Comparison of ENCODE assay signal across 12 cellular contexts in genomic region chr15:64110945-64111678, GRCh38. TPM values are rescaled to one million over a fixed set of nuclear protein-coding genes. Genes with fewer than 3 reads are reported as not detected.
DNase-seq lines count a peak whose midpoint lies in the region; ATAC-seq, FAIRE-seq and TF ChIP-seq lines count a peak whose summit lies in the region.
"Had no signal": no experiment of that assay in that cellular context is flagged by ENCODE, and none has a peak within 500 bp of the region (broad histone marks: within the 10 kb centered on the region; RNA-seq: fewer than 3 reads in every experiment).

No MANE protein-coding gene starts in this region.

- CTCF ChIA-PET in activated CD4-positive, alpha-beta memory T cell treated with anti-CD3 and anti-CD28 coated beads for 36 hours (lab: Charles Lee): interaction anchor here (1.3 kb wide), 1 partner anchor 42 kb away, joined by 4 read pairs; no protein-coding TSS in a partner anchor

- H3K9me3 ChIP-seq in mucosa of descending colon: no peaks in the 10 kb centered on the region
- H3K9me3 ChIP-seq: suprapubic skin had no signal

- peak overlapping the region in 1 of 2 donors; percentile 47 for H3K4me3 Mint-ChIP-seq in CD14-positive monocyte
- no peak overlapping the region for H3K4me3 Mint-ChIP-seq in activated CD4-positive, alpha-beta memory T cell treated with anti-CD3 and anti-CD28 coated beads for 36 hours

- H3K27ac Mint-ChIP-seq in CD14-positive monocyte: peak overlapping the region; percentile 62 to 93 (median 81)
- H3K27ac Mint-ChIP-seq in activated CD4-positive, alpha-beta memory T cell treated with anti-CD3 and anti-CD28 coated beads for 36 hours: peak overlapping the region; percentile 20

- no peaks in the 10 kb centered on the region for H3K9me3 Mint-ChIP-seq in CD14-positive monocyte
- H3K9me3 Mint-ChIP-seq in activated CD4-positive, alpha-beta memory T cell treated with anti-CD3 and anti-CD28 coated beads for 36 hours: no peaks in the 10 kb centered on the region

- FAIRE-seq in D721Med (lab: Jason Lieb, UNC): no peak
- FAIRE-seq: bronchial epithelial cell had no signal

- H3K4me1 ChIP-seq in mucosa of descending colon (ENCODE audit: low read depth): no peaks in the 10 kb centered on the region

- H3K4me3 ChIP-seq in mucosa of descending colon: no peak overlapping the region
- H3K4me3 ChIP-seq: suprapubic skin had no signal

- DNase-seq in CD14-positive monocyte (ENCODE audit: low spot score) (no peak), mucosa of descending colon (no peak), NCI-H1436 (lab: John Stamatoyannopoulos, UW) (no peak), medulla oblongata (ENCODE audit: extremely low spot score) (no peak), hypothalamus (lab: John Stamatoyannopoulos, UW) (no peak), D721Med (ENCODE audit: insufficient read length, low spot score) (no peak)
- no peak for DNase-seq in activated CD4-positive, alpha-beta memory T cell treated with anti-CD3 and anti-CD28 coated beads for 36 hours
- DNase-seq: NCI-H1436 treated with DMSO at 0.1 percent for 48 hours; stimulated activated CD4-positive, alpha-beta T cell treated with anti-CD3 and anti-CD28 coated beads, Interleukin-2, amount 100 ng/mL, for 24 hours had no signal

- TF ChIP-seq CTCF in CD14-positive monocyte (IDR thresholded peaks at IDR 0.05) (no peak), mucosa of descending colon (IDR thresholded peaks at IDR 0.05) (no peak), D721Med (IDR thresholded peaks at IDR 0.05; ENCODE audit: insufficient read depth, missing control alignments) (no peak)

- POLR2A ChIA-PET in activated CD4-positive, alpha-beta memory T cell treated with anti-CD3 and anti-CD28 coated beads for 36 hours (lab: Charles Lee): interaction anchor here (0.5 to 2.1 kb wide), 5 partner anchors 16 to 302 kb away, joined by 3 to 7 read pairs (median 3); partner anchors contain the start of genes CIAO2A, PPIB and SNX1

- no peaks in the 10 kb centered on the region for H3K27me3 Mint-ChIP-seq in CD14-positive monocyte (ENCODE audit: low read depth in 3 of 3)
- no peaks in the 10 kb centered on the region for H3K27me3 Mint-ChIP-seq in activated CD4-positive, alpha-beta memory T cell treated with anti-CD3 and anti-CD28 coated beads for 36 hours

- peaks cover 10% of the 10 kb centered on the region for H3K36me3 ChIP-seq in mucosa of descending colon (ENCODE audit: low read depth)

- ATAC-seq in GM18867 (IDR thresholded peaks at IDR 0.05; ENCODE audit: unreplicated experiment) (peak; percentile 54), mucosa of descending colon (peak; percentile 40)

- H3K4me1 Mint-ChIP-seq in CD14-positive monocyte: peaks cover 71% of the 10 kb centered on the region
- peaks cover 43% of the 10 kb centered on the region for H3K4me1 Mint-ChIP-seq in activated CD4-positive, alpha-beta memory T cell treated with anti-CD3 and anti-CD28 coated beads for 36 hours (ENCODE audit: low read depth)

- H3K36me3 Mint-ChIP-seq in CD14-positive monocyte: peaks cover 24 to 27% of the 10 kb centered on the region in 2 donors
- H3K36me3 Mint-ChIP-seq in activated CD4-positive, alpha-beta memory T cell treated with anti-CD3 and anti-CD28 coated beads for 36 hours: peaks cover 22% of the 10 kb centered on the region

- intact Hi-C loops in CD14-positive monocyte (cut with micrococcal nuclease): no loop called here
- intact Hi-C loops in activated CD4-positive, alpha-beta memory T cell treated with anti-CD3 and anti-CD28 coated beads for 36 hours (cut with micrococcal nuclease): loop anchor here (2.0 to 5.0 kb wide), 2 partner anchors 18 to 41 kb away; partner anchors contain the start of genes CIAO2A and SNX22
- intact Hi-C loops in mucosa of descending colon (cut with DNase I, micrococcal nuclease): no loop called here

RNA-seq across cellular contexts. Expression of gene SNX1, which starts 15.3 kb away (rescaled TPM):
- 100 to 1,000 TPM; 115 TPM for polyA plus RNA-seq in CD14-positive monocyte
- 100 to 1,000 TPM in 1 of 2 experiments, 10 to 100 TPM in 1; 99.3 to 102 TPM for total RNA-seq in activated CD4-positive, alpha-beta memory T cell treated with anti-CD3 and anti-CD28 coated beads for 36 hours
- 100 to 1,000 TPM; 110 to 122 (median 118) TPM for total RNA-seq in mucosa of descending colon

RNA-seq across cellular contexts. Expression of gene CIAO2A, which starts 17.5 kb away (rescaled TPM):
- polyA plus RNA-seq in CD14-positive monocyte: 100 to 1,000 TPM; 261 to 265 TPM
- 10 to 100 TPM; 95.4 to 97.4 TPM for total RNA-seq in activated CD4-positive, alpha-beta memory T cell treated with anti-CD3 and anti-CD28 coated beads for 36 hours
- 10 to 100 TPM; 49.7 to 94.5 (median 78.9) TPM for total RNA-seq in mucosa of descending colon

RNA-seq across cellular contexts. Expression of gene SNX22, which starts 40.4 kb away (rescaled TPM):
- polyA plus RNA-seq in CD14-positive monocyte: 1 to 10 TPM in 1 of 2 donors, under 1 TPM in 1; 0.80 to 1.2 TPM
- under 1 TPM; 0.38 to 0.68 TPM for total RNA-seq in activated CD4-positive, alpha-beta memory T cell treated with anti-CD3 and anti-CD28 coated beads for 36 hours
- total RNA-seq in mucosa of descending colon: under 1 TPM; 0.29 to 0.35 (median 0.29) TPM

RNA-seq across cellular contexts. Expression of gene PPIB, which starts 51.7 kb away (rescaled TPM):
- 100 to 1,000 TPM; 520 to 532 TPM for polyA plus RNA-seq in CD14-positive monocyte
- total RNA-seq in activated CD4-positive, alpha-beta memory T cell treated with anti-CD3 and anti-CD28 coated beads for 36 hours: 100 to 1,000 TPM; 277 to 283 TPM
- 100 to 1,000 TPM; 207 to 396 (median 239) TPM for total RNA-seq in mucosa of descending colon
